19 cellular contexts compared by ENCODE assay signal in genomic region chrX:37844622-37845021, GRCh38. TPM values are rescaled to one million over a fixed set of nuclear protein-coding genes. Genes with fewer than 3 reads are reported as not detected.
DNase-seq lines count a peak whose midpoint lies in the region; ATAC-seq, FAIRE-seq and TF ChIP-seq lines count a peak whose summit lies in the region.
"Had no signal": no experiment of that assay in that cellular context is flagged by ENCODE, and none has a peak within 500 bp of the region (broad histone marks: within the 10 kb centered on the region; RNA-seq: fewer than 3 reads in every experiment).

No MANE protein-coding gene starts in this region.

- H3K9ac ChIP-seq in HepG2 (ENCODE audit: insufficient read depth, low read depth, low read length): no peak overlapping the region

- no peak for FAIRE-seq in HepG2 (lab: Jason Lieb, UNC)
- FAIRE-seq: A204.1, HTR-8/SVneo had no signal

- TF ChIP-seq POLR2A in HepG2 (IDR thresholded peaks at IDR 0.05; ENCODE audit: insufficient read depth in 1 of 2, low read depth in 2 of 2, low read length in 2 of 2) (no peak), right lobe of liver (IDR thresholded peaks at IDR 0.05) (no peak)

- H3K36me3 ChIP-seq in HepG2 (replicated peaks in 1 of 2; ENCODE audit: control insufficient read depth in 1 of 2, insufficient read depth in 2 of 2, low read length in 2 of 2) (no peaks in the 10 kb centered on the region), right lobe of liver (no peaks in the 10 kb centered on the region), Panc1 (ENCODE audit: control insufficient read depth, insufficient read depth, low read length) (no peaks in the 10 kb centered on the region; the same call in 1 of the 2 replicates)

- TF ChIP-seq RAD21 in HepG2 (CRISPR knock-in tag; IDR thresholded peaks at IDR 0.05): no peak

- H3K4me3 ChIP-seq in HepG2 (replicated peaks in 1 of 3; ENCODE audit: insufficient read depth in 1 of 3, low read depth in 2 of 3, low read length in 3 of 3): no peak overlapping the region
- no peak overlapping the region for H3K4me3 ChIP-seq in right lobe of liver
- H3K4me3 ChIP-seq in Panc1 (ENCODE audit: low read depth in 2 of 2, low read length in 2 of 2): no peak overlapping the region
- H3K4me3 ChIP-seq: PC-9 had no signal

- H3K9me3 ChIP-seq in HepG2 (ENCODE audit: low read length) (no peaks in the 10 kb centered on the region), right lobe of liver (no peaks in the 10 kb centered on the region), Panc1 (ENCODE audit: control insufficient read depth, insufficient read depth, low read depth, low read length) (no peaks in the 10 kb centered on the region)

- H3K79me2 ChIP-seq in HepG2 (ENCODE audit: insufficient read depth, low read length): no peaks in the 10 kb centered on the region

- intact Hi-C loops in HepG2 (cut with micrococcal nuclease; ENCODE audit: unreplicated experiment): no loop called here
- intact Hi-C loops in right lobe of liver (cut with DNase I): no loop called here
- intact Hi-C loops in Panc1 (cut with micrococcal nuclease; ENCODE audit: unreplicated experiment): no loop called here

- POLR2A ChIA-PET in HepG2 (lab: Yijun Ruan, JAX): no interaction called here
- POLR2A ChIA-PET in Panc1 (lab: Charles Lee): no interaction called here

- TF ChIP-seq CTCF in HepG2 (CRISPR knock-in tag; IDR thresholded peaks at IDR 0.05) (no peak), right lobe of liver (IDR thresholded peaks at IDR 0.05) (no peak), Panc1 (IDR thresholded peaks at IDR 0.05) (no peak)

- in situ Hi-C loops in HepG2 (cut with HindIII; ENCODE audit: extremely low pct_ligation_motif_present, low pct_unique_long_range_greater_than_20kb) (no loop called here), Panc1 (cut with HindIII; ENCODE audit: low pct_unique_long_range_greater_than_20kb, low sequenced_read_pairs) (no loop called here)

- H3K4me2 ChIP-seq in HepG2 (ENCODE audit: low read depth, low read length): no peak overlapping the region
- H3K4me2 ChIP-seq: PC-9 had no signal

- DNase-seq in HepG2 (ENCODE audit: low spot score) (no peak), right lobe of liver (no peak), Panc1 (ENCODE audit: low read depth, low spot score) (no peak), cerebellar cortex (ENCODE audit: low spot score) (peak; percentile 4), substantia nigra (lab: John Stamatoyannopoulos, UW) (no peak)
- DNase-seq in activated CD4-positive, alpha-beta T cell treated with anti-CD3 and anti-CD28 coated beads, Interleukin-2, amount 50 U/mL, for 1 hour: no peak
- DNase-seq: H7, MV-4-11, NCI-H1417, NCI-H1930, NCI-H2171 treated with DMSO at 0.1 percent for 48 hours, NCI-H446 treated with DMSO at 0.1 percent for 48 hours, NCI-H748 treated with DMSO at 0.1 percent for 48 hours, PC-9 had no signal

- no peaks in the 10 kb centered on the region for H4K20me1 ChIP-seq in HepG2 (ENCODE audit: insufficient read depth, low read length)

- TSS peak; percentile 43 for BruUV-seq in HepG2 (replicated peaks; lab: Mats Ljungman, UMichigan)
- TSS peak; percentile 59 for BruUV-seq in Panc1 (replicated peaks; lab: Mats Ljungman, UMichigan)

- CTCF ChIA-PET in HepG2 (lab: Yijun Ruan, JAX; ENCODE audit: low intra/inter-chr PET ratio, low total read pairs) (no interaction called here), Panc1 (lab: Charles Lee) (no interaction called here)

- ATAC-seq in HepG2 (no peak), right lobe of liver (no peak), Panc1 (no peak), HG02885 (IDR thresholded peaks at IDR 0.05; ENCODE audit: poor library complexity, unreplicated experiment) (no peak), HG03354 (IDR thresholded peaks at IDR 0.05; ENCODE audit: poor library complexity, severe bottlenecking, unreplicated experiment) (no peak)

- H2AFZ ChIP-seq in HepG2 (ENCODE audit: low read length): no peak overlapping the region
- H2AFZ ChIP-seq: PC-9 had no signal

- no peak for TF ChIP-seq EP300 in HepG2 (IDR thresholded peaks at IDR 0.05; ENCODE audit: low read depth in 2 of 2, low read length in 2 of 2)
- TF ChIP-seq EP300 in HepG2 (CRISPR knock-in tag; IDR thresholded peaks at IDR 0.05; ENCODE audit: borderline replicate concordance): no peak

- H3K4me1 ChIP-seq in HepG2 (ENCODE audit: insufficient read depth, low read length) (no peaks in the 10 kb centered on the region), right lobe of liver (no peaks in the 10 kb centered on the region), Panc1 (ENCODE audit: control insufficient read depth, insufficient read depth, low read length) (no peaks in the 10 kb centered on the region)

- no peaks in the 10 kb centered on the region for H3K27me3 ChIP-seq in HepG2 (ENCODE audit: control insufficient read depth in 1 of 2, insufficient read depth in 2 of 2, low read length in 2 of 2)
- H3K27me3 ChIP-seq in right lobe of liver: no peaks in the 10 kb centered on the region
- no peaks in the 10 kb centered on the region for H3K27me3 ChIP-seq in Panc1 (ENCODE audit: control insufficient read depth, insufficient read depth, low read length)

- H3K27ac ChIP-seq in HepG2 (ENCODE audit: extremely low read length, insufficient read depth, low read length) (no peak overlapping the region), right lobe of liver (no peak overlapping the region), Panc1 (ENCODE audit: low read length) (no peak overlapping the region), substantia nigra (ENCODE audit: low read depth, low read length, poor library complexity, severe bottlenecking) (no peak overlapping the region)
- H3K27ac ChIP-seq: HL-60, PC-9 had no signal

TF ChIP-seq in HepG2, 621 proteins besides CTCF, POLR2A, EP300 and RAD21 (continues in another document):
- TF ChIP-seq ARID2 (CRISPR knock-in tag; IDR thresholded peaks at IDR 0.05; ENCODE audit: borderline replicate concordance) (no peak), ZFP36L1 (CRISPR knock-in tag; IDR thresholded peaks at IDR 0.05) (no peak), ZNF616 (CRISPR knock-in tag; IDR thresholded peaks at IDR 0.05; ENCODE audit: low read depth) (no peak), ZSCAN12 (CRISPR knock-in tag; IDR thresholded peaks at IDR 0.05) (no peak), ELF3 (CRISPR knock-in tag; IDR thresholded peaks at IDR 0.05) (no peak), TFDP2 (CRISPR knock-in tag; IDR thresholded peaks at IDR 0.05) (no peak), RFX1 (IDR thresholded peaks at IDR 0.05) (no peak), ZNF326 (CRISPR knock-in tag; IDR thresholded peaks at IDR 0.05; ENCODE audit: borderline replicate concordance) (no peak), ZNF572 (CRISPR knock-in tag; IDR thresholded peaks at IDR 0.05) (no peak), ZFP41 (CRISPR knock-in tag; IDR thresholded peaks at IDR 0.05; ENCODE audit: borderline replicate concordance) (no peak), MYC (CRISPR knock-in tag; IDR thresholded peaks at IDR 0.05; ENCODE audit: borderline replicate concordance) (no peak), PRMT3 (CRISPR knock-in tag; IDR thresholded peaks at IDR 0.05; ENCODE audit: borderline replicate concordance, low read depth) (no peak)

RNA-seq across cellular contexts. Expression of gene DYNLT3, which starts 2.7 kb away (rescaled TPM):
- total RNA-seq in HepG2 (2016; rRNA removed; fragmentation: Illumina TruSeq; extraction: Trizol) (6.1 and 9.5 TPM in 2 replicates), right lobe of liver (10 to 100 TPM; 13.1 to 24.4 (median 17.7) TPM), Panc1 (2021; ENCODE audit: unreplicated experiment) (17.4 TPM)
- total RNA-seq in HepG2 (2016; cell fraction: cytosol; rRNA removed; fragmentation: Illumina TruSeq; extraction: Trizol; ENCODE audit: low read depth): 1.5 and 1.8 TPM in 2 replicates
- total RNA-seq in HepG2 (2016; cell fraction: insoluble cytoplasmic fraction; rRNA removed; fragmentation: Illumina TruSeq; extraction: Trizol): 6.1 and 10.9 TPM in 2 replicates
- 4.0 and 4.4 TPM in 2 replicates for total RNA-seq in HepG2 (2016; cell fraction: membrane; rRNA removed; fragmentation: Illumina TruSeq; extraction: Trizol)
- 3.2 and 3.4 TPM in 2 replicates for total RNA-seq in HepG2 (2016; cell fraction: nucleus; rRNA removed; fragmentation: Illumina TruSeq; extraction: Trizol)
- polyA plus RNA-seq in HepG2 (2011; rRNA removed): 5.4 TPM in 2 replicates
- polyA plus RNA-seq in HepG2 (2011; cell fraction: cytosol; rRNA removed): 2.0 and 3.9 TPM in 2 replicates
- 0.90 and 2.0 TPM in 2 replicates for polyA plus RNA-seq in HepG2 (2011; cell fraction: nucleus; rRNA removed)
- 7.0 and 9.2 TPM in 2 replicates for polyA plus RNA-seq in HepG2 (2012)
- 1.6 and 2.3 TPM in 2 replicates for polyA plus RNA-seq in HepG2 (2016; cell fraction: cytosol; fragmentation: Illumina TruSeq; extraction: Trizol; ENCODE audit: low read depth)
- polyA plus RNA-seq in HepG2 (2016; cell fraction: insoluble cytoplasmic fraction; fragmentation: Illumina TruSeq; extraction: Trizol; ENCODE audit: low read depth): 14.0 and 14.5 TPM in 2 replicates
- 4.6 TPM in 2 replicates for polyA plus RNA-seq in HepG2 (2016; cell fraction: membrane; fragmentation: Illumina TruSeq; extraction: Trizol; ENCODE audit: low read depth)
- 6.3 and 6.6 TPM in 2 replicates for polyA plus RNA-seq in HepG2 (2016; cell fraction: nucleus; fragmentation: Illumina TruSeq; extraction: Trizol; ENCODE audit: insufficient read depth, low read depth)
- 1.7 and 12.3 TPM in 2 replicates for polyA minus RNA-seq in HepG2 (2011; rRNA and poly(A)+ RNA removed; ENCODE audit: low replicate concordance)
- polyA minus RNA-seq in HepG2 (2011; cell fraction: cytosol; rRNA and poly(A)+ RNA removed): 2.4 and 3.0 TPM in 2 replicates
- polyA minus RNA-seq in HepG2 (2011; cell fraction: nucleus; rRNA and poly(A)+ RNA removed): 3.0 and 4.5 TPM in 2 replicates
- 12.4 TPM for polyA plus RNA-seq in Panc1 (2012; ENCODE audit: insufficient read length)
- total RNA-seq: PC-9 had no signal
